ENCODE assay signal across 8 cellular contexts in genomic region chr16:23510154-23510914, GRCh38. TPM values are rescaled to one million over a fixed set of nuclear protein-coding genes. Genes with fewer than 3 reads are reported as not detected.
A peak's percentile ranks its signal among the peaks of the same experiment; 100 is the strongest.
DNase-seq lines count a peak whose midpoint lies in the region; ATAC-seq and TF ChIP-seq lines count a peak whose summit lies in the region.

Gene GGA2 (minus strand): TSS chr16:23510494. CDS start chr16:23510411, 83 bp downstream.

- H3K4me1 ChIP-seq in aorta (ENCODE audit: control insufficient read depth in 1 of 2, insufficient read depth in 2 of 2, low read length in 2 of 2): no peaks in the 10 kb centered on the region

- TF ChIP-seq CTCF in retinal pigment epithelial cell (conservative IDR thresholded peaks at IDR 0.05; ENCODE audit: low read depth, low read length): no peak

- H3K4me3 ChIP-seq in retinal pigment epithelial cell (ENCODE audit: low read length) (peak within 1 kb of the TSS; percentile 99), aorta (ENCODE audit: low read length in 2 of 2) (peak within 1 kb of the TSS; percentile 81 to 86)

- H3K27me3 ChIP-seq in aorta (ENCODE audit: control insufficient read depth in 1 of 2, insufficient read depth in 2 of 2, low read length in 1 of 2): no peaks in the 10 kb centered on the region

- DNase-seq in NCI-H2029 treated with DMSO at 0.1 percent for 48 hours (lab: John Stamatoyannopoulos, UW) (peak; percentile 18), T1000 (lab: John Stamatoyannopoulos, UW) (peak; percentile 73), astrocyte of the hippocampus (ENCODE audit: low read depth, low spot score) (peak; percentile 92), hippocampal formation (lab: John Stamatoyannopoulos, UW) (peak; percentile 34 to 75), retinal pigment epithelial cell (ENCODE audit: low read depth) (no peak), aorta (peak; percentile 90 to 95)

- H3K27ac ChIP-seq in aorta (ENCODE audit: low read depth in 1 of 2, low read length in 2 of 2): peak within 1 kb of the TSS in 1 of 2 donors; percentile 44

- WGBS in aorta, 2 donors: 1 to 2% methylated on average over 65 to 72 of the region's 72 CpGs

- intact Hi-C loops in aorta (cut with DNase I): no loop called here

- H3K36me3 ChIP-seq in aorta (ENCODE audit: control insufficient read depth in 1 of 2, insufficient read depth in 2 of 2, low read length in 1 of 2): peaks cover 0 to 2% of the 10 kb centered on the region in 2 donors

- no peaks in the 10 kb centered on the region for H3K9me3 ChIP-seq in aorta (ENCODE audit: control insufficient read depth, low read length)

- ATAC-seq in GM18498 (IDR thresholded peaks at IDR 0.05; ENCODE audit: unreplicated experiment): peak; percentile 85
- peak; percentile 64 for ATAC-seq in HG02870 (IDR thresholded peaks at IDR 0.05; ENCODE audit: unreplicated experiment)
- ATAC-seq in aorta (ENCODE audit: low FRiP score): peak; percentile 94

RNA-seq across cellular contexts. Expression of gene GGA2, which starts in this region (rescaled TPM):
- 10 to 100 TPM; 48.2 to 84.9 TPM for total RNA-seq in aorta
- 10 to 100 TPM; 12.0 to 18.0 TPM for polyA plus RNA-seq in aorta
